ENCODE assay signal across 36 cellular contexts in the genomic region with DNA sequence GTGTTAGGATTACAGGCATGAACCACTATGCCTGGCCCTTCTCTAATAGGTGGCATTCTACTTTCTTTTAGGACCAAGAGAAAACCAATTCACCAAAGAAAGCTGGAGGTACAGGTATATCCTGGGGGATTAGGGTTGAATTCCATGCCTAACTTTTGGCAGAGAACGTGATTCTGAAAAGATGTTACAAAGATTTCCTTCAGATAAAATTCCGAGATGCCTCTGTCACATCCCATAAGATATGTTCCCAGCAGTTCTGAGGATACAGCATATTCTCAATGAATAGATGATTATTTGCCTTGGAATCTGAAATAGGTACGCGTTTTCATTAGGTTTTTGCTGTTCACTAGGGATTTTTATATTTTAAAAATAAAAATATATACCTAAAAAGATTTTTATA.
"Had no signal": no experiment of that assay in that cellular context is flagged by ENCODE, and none has a peak within 500 bp of the region (broad histone marks: within the 10 kb centered on the region; RNA-seq: fewer than 3 reads in every experiment).

No MANE protein-coding gene starts in this region.

- H3K4me3 Mint-ChIP-seq: activated B cell treated with CpG ODN at 0.5 μM for 24 hours; activated CD4-positive, alpha-beta memory T cell treated with anti-CD3 and anti-CD28 coated beads, Interleukin-2, amount 10 ng/mL, durations not matched to agents 7 days and 5 days; activated CD8-positive, alpha-beta memory T cell treated with anti-CD3 and anti-CD28 coated beads, Interleukin-2, amount 10 ng/mL, durations not matched to agents 7 days and 5 days; activated naive CD4-positive, alpha-beta T cell treated with anti-CD3 and anti-CD28 coated beads, Interleukin-2, amount 10 ng/mL, durations not matched to agents 7 days and 5 days; activated naive CD8-positive, alpha-beta T cell; activated naive CD8-positive, alpha-beta T cell treated with anti-CD3 and anti-CD28 coated beads, Interleukin-2, amount 50 U/mL, for 24 hours had no signal

- H3K36me3 Mint-ChIP-seq: activated naive CD4-positive, alpha-beta T cell treated with anti-CD3 and anti-CD28 coated beads, Interleukin-2, amount 10 ng/mL, durations not matched to agents 7 days and 5 days; activated naive CD8-positive, alpha-beta T cell had no signal

- H3K27ac ChIP-seq: brain microvascular endothelial cell, SJCRH30, SK-N-MC, VCaP had no signal

- H3K9me3 Mint-ChIP-seq: activated B cell treated with CpG ODN at 0.5 μM for 24 hours; activated CD4-positive, alpha-beta memory T cell treated with anti-CD3 and anti-CD28 coated beads, Interleukin-2, amount 10 ng/mL, durations not matched to agents 7 days and 5 days; activated naive CD4-positive, alpha-beta T cell treated with anti-CD3 and anti-CD28 coated beads, Interleukin-2, amount 10 ng/mL, durations not matched to agents 7 days and 5 days; activated naive CD8-positive, alpha-beta T cell treated with anti-CD3 and anti-CD28 coated beads, Interleukin-2, amount 50 U/mL, for 24 hours had no signal

- H3K4me1 ChIP-seq: SJCRH30 had no signal

- H3K4me3 ChIP-seq: SJCRH30, SK-N-MC had no signal

- H3K27ac Mint-ChIP-seq: activated B cell treated with CpG ODN at 0.5 μM for 24 hours; activated CD4-positive, alpha-beta memory T cell treated with anti-CD3 and anti-CD28 coated beads, Interleukin-2, amount 10 ng/mL, durations not matched to agents 7 days and 5 days; activated CD8-positive, alpha-beta memory T cell treated with anti-CD3 and anti-CD28 coated beads, Interleukin-2, amount 10 ng/mL, durations not matched to agents 7 days and 5 days; activated naive CD4-positive, alpha-beta T cell treated with anti-CD3 and anti-CD28 coated beads, Interleukin-2, amount 10 ng/mL, durations not matched to agents 7 days and 5 days; activated naive CD8-positive, alpha-beta T cell; activated naive CD8-positive, alpha-beta T cell treated with anti-CD3 and anti-CD28 coated beads, Interleukin-2, amount 50 U/mL, for 24 hours had no signal

- ATAC-seq: activated CD8-positive, alpha-beta memory T cell treated with anti-CD3 and anti-CD28 coated beads, Interleukin-2, amount 10 ng/mL, durations not matched to agents 7 days and 5 days; activated naive CD8-positive, alpha-beta T cell treated with anti-CD3 and anti-CD28 coated beads, Interleukin-2, amount 50 U/mL, for 24 hours had no signal

- H3K36me3 ChIP-seq: brain microvascular endothelial cell, SJCRH30 had no signal

- DNase-seq: activated B cell treated with CpG ODN at 0.5 μM for 24 hours; activated CD4-positive, alpha-beta memory T cell treated with anti-CD3 and anti-CD28 coated beads, Interleukin-2, amount 10 ng/mL, durations not matched to agents 7 days and 5 days; activated CD4-positive, alpha-beta T cell treated with anti-CD3 and anti-CD28 coated beads for 4 hours; activated CD4-positive, CD25-positive, alpha-beta regulatory T cell treated with anti-CD3 and anti-CD28 coated beads, Interleukin-2, amount 50 U/mL, for 72 hours; activated CD8-positive, alpha-beta memory T cell treated with anti-CD3 and anti-CD28 coated beads for 24 hours; activated CD8-positive, alpha-beta memory T cell treated with anti-CD3 and anti-CD28 coated beads, Interleukin-2, amount 10 ng/mL, durations not matched to agents 7 days and 5 days; activated CD8-positive, alpha-beta memory T cell treated with anti-CD3 and anti-CD28 coated beads, Interleukin-2, amount 50 U/mL, for 48 hours; activated effector memory CD4-positive, alpha-beta T cell treated with Interleukin-2 at 50 U/mL for 16 hours; activated naive CD4-positive, alpha-beta T cell treated with anti-CD3 and anti-CD28 coated beads, Interleukin-2, amount 10 ng/mL, durations not matched to agents 7 days and 5 days; activated naive CD8-positive, alpha-beta T cell treated with anti-CD3 and anti-CD28 coated beads, Interleukin-2, amount 50 U/mL, for 24 hours; activated T-cell treated with anti-CD3 and anti-CD28 coated beads, Interleukin-2, amount 50 U/mL, for 48 hours; anterior cingulate cortex; brain microvascular endothelial cell; central memory CD4-positive, alpha-beta T cell; Karpas-422; KBM-7; MM.1S; MV-4-11; NCI-H1092; NCI-H1436 treated with DMSO at 0.1 percent for 48 hours; NCI-H1694 treated with DMSO at 0.1 percent for 48 hours; NCI-H2029 treated with DMSO at 0.1 percent for 48 hours; NCI-H2107; NCI-H2171; NCI-H446; NCI-H524 treated with DMSO at 0.1 percent for 48 hours; NK-92 treated with Interleukin-12 subunit alpha and Interleukin-12 subunit beta, amount 100 ng/mL, for 24 hours; SHP77; SJCRH30; SW 1271; T-helper 1 cell; T-helper 2 cell; T-helper 9 cell had no signal

- H3K27me3 Mint-ChIP-seq: activated CD8-positive, alpha-beta memory T cell treated with anti-CD3 and anti-CD28 coated beads, Interleukin-2, amount 10 ng/mL, durations not matched to agents 7 days and 5 days; activated naive CD4-positive, alpha-beta T cell treated with anti-CD3 and anti-CD28 coated beads, Interleukin-2, amount 10 ng/mL, durations not matched to agents 7 days and 5 days; activated naive CD8-positive, alpha-beta T cell had no signal

- H3K27me3 ChIP-seq: brain microvascular endothelial cell, SJCRH30 had no signal
